ENCODE assay signal across 15 cellular contexts in genomic region chr10:44233561-44234470, GRCh38.
DNase-seq lines count a peak whose midpoint lies in the region; ATAC-seq and TF ChIP-seq lines count a peak whose summit lies in the region.
"Had no signal": no experiment of that assay in that cellular context is flagged by ENCODE, and none has a peak within 500 bp of the region (broad histone marks: within the 10 kb centered on the region; RNA-seq: fewer than 3 reads in every experiment).

No MANE protein-coding gene starts in this region.

- H3K36me3 Mint-ChIP-seq in type B pancreatic cell, result peaks cover 9% of the 10 kb centered on the region
- H3K36me3 Mint-ChIP-seq: immature natural killer cell had no signal

- no peaks in the 10 kb centered on the region for H3K4me1 ChIP-seq in fibroblast of lung (ENCODE audit: control insufficient read depth, extremely low read depth, insufficient read depth, low read length)
- H3K4me1 ChIP-seq: upper lobe of right lung had no signal

- peak; percentile 71 for DNase-seq in Right ventricle myocardium superior
- DNase-seq in cardiac septum (ENCODE audit: low spot score), result no peak
- peak; percentile 59 to 65 for DNase-seq in fibroblast of lung (ENCODE audit: low read depth in 2 of 2)
- peak; percentile 96 for DNase-seq in left kidney (ENCODE audit: low read depth, low spot score)
- peak; percentile 76 for DNase-seq in type B pancreatic cell (ENCODE audit: extremely low spot score, unreplicated experiment)
- DNase-seq in kidney glomerular epithelial cell (lab: John Stamatoyannopoulos, UW), result no peak
- DNase-seq in activated naive CD4-positive, alpha-beta T cell (lab: John Stamatoyannopoulos, UW), result no peak
- DNase-seq: activated CD4-positive, alpha-beta T cell treated with anti-CD3 and anti-CD28 coated beads, Interleukin-2, amount 50 U/mL, for 1 hour; activated effector memory CD4-positive, alpha-beta T cell treated with Interleukin-2 at 50 U/mL for 16 hours; immature natural killer cell; MG63; upper lobe of right lung had no signal

- H3K27me3 Mint-ChIP-seq in type B pancreatic cell, result no peaks in the 10 kb centered on the region

- H3K27me3 ChIP-seq in fibroblast of lung (ENCODE audit: control insufficient read depth, insufficient read depth, low read length), result peaks cover 13% of the 10 kb centered on the region
- H3K27me3 ChIP-seq: MG63, upper lobe of right lung had no signal

- ATAC-seq in Right ventricle myocardium superior (ENCODE audit: poor library complexity) (peak; percentile 65), GM19328 (IDR thresholded peaks at IDR 0.05; ENCODE audit: unreplicated experiment) (no peak)
- ATAC-seq: upper lobe of right lung had no signal

- no peak overlapping the region for H3K4me3 ChIP-seq in fibroblast of lung (replicated peaks in 1 of 4; ENCODE audit: control extremely low read depth in 1 of 4, insufficient read depth in 1 of 4, low read depth in 3 of 4, low read length in 4 of 4)
- H3K4me3 ChIP-seq: MG63, upper lobe of right lung had no signal

- no peak overlapping the region for H3K27ac ChIP-seq in fibroblast of lung (ENCODE audit: insufficient read depth, low read length)
- H3K27ac ChIP-seq: HL-60, upper lobe of right lung had no signal

- H3K36me3 ChIP-seq in fibroblast of lung (ENCODE audit: control insufficient read depth, insufficient read depth, low read length), result no peaks in the 10 kb centered on the region
- H3K36me3 ChIP-seq: MG63, upper lobe of right lung had no signal

- TF ChIP-seq CTCF in fibroblast of lung (conservative IDR thresholded peaks at IDR 0.05 in 1 of 2, IDR thresholded peaks at IDR 0.05 in 1 of 2; ENCODE audit: low read depth in 1 of 2, low read length in 2 of 2), result no peak
- TF ChIP-seq CTCF in type B pancreatic cell (conservative IDR thresholded peaks at IDR 0.05), result no peak

- H3K4me2 ChIP-seq in fibroblast of lung (ENCODE audit: extremely low read depth, insufficient read depth, low read length), result no peak overlapping the region

- intact Hi-C loops in Right ventricle myocardium superior (cut with DNase I), result no loop called here
- intact Hi-C loops in cardiac septum (cut with DNase I), result no loop called here

- H3K9me3 Mint-ChIP-seq in type B pancreatic cell, result peaks cover 13% of the 10 kb centered on the region
- H3K9me3 Mint-ChIP-seq: immature natural killer cell had no signal

- no peaks in the 10 kb centered on the region for H3K79me2 ChIP-seq in fibroblast of lung (ENCODE audit: control insufficient read depth, insufficient read depth, low read length)

- H3K27ac Mint-ChIP-seq in type B pancreatic cell, result no peak overlapping the region
- H3K27ac Mint-ChIP-seq: immature natural killer cell; T-helper 1 cell treated with Interleukin-12 subunit alpha and Interleukin-12 subunit beta and Interleukin-4 antibody, amounts not matched to agents 30 μg/mL and 1 μg/mL, for 36 hours had no signal

- no peak overlapping the region for H2AFZ ChIP-seq in fibroblast of lung (ENCODE audit: low read length)

- H3K4me3 Mint-ChIP-seq in type B pancreatic cell, result peak overlapping the region; percentile 57
- H3K4me3 Mint-ChIP-seq: immature natural killer cell; T-helper 1 cell treated with Interleukin-12 subunit alpha and Interleukin-12 subunit beta and Interleukin-4 antibody, amounts not matched to agents 30 μg/mL and 1 μg/mL, for 36 hours had no signal

- H3K9ac ChIP-seq in fibroblast of lung (ENCODE audit: insufficient read depth, low read length), result no peak overlapping the region

- H3K9me3 ChIP-seq in fibroblast of lung (ENCODE audit: control insufficient read depth, insufficient read depth, low read depth, low read length), result no peaks in the 10 kb centered on the region
- H3K9me3 ChIP-seq: upper lobe of right lung had no signal

- H3K4me1 Mint-ChIP-seq in type B pancreatic cell (ENCODE audit: unreplicated experiment), result peaks cover 26% of the 10 kb centered on the region
- H3K4me1 Mint-ChIP-seq: immature natural killer cell had no signal

- H4K20me1 ChIP-seq in fibroblast of lung (ENCODE audit: control insufficient read depth, extremely low read depth, insufficient read depth, low read length), result no peaks in the 10 kb centered on the region

Comparison
In these comparisons a context has a peak if more than half of its experiments do, and no peak if none do; other contexts are left out.
1. DNase-seq: peak in Right ventricle myocardium superior (single experiment), fibroblast of lung (2 of 2), left kidney (single experiment) and type B pancreatic cell (single experiment); none in cardiac septum (single experiment), kidney glomerular epithelial cell (single experiment) and activated naive CD4-positive, alpha-beta T cell (0 of 4).